Comparison of ENCODE assay signal across 1 cellular context in genomic region chr12:56645717-56646446, GRCh38.
A peak's percentile ranks its signal among the peaks of the same experiment; 100 is the strongest.
TF ChIP-seq lines count a peak whose summit lies in the region.

Gene ATP5F1B (minus strand): TSS chr12:56645984. CDS start chr12:56645963, 21 bp downstream.

TF ChIP-seq in K562, 482 proteins besides CTCF, POLR2A, EP300 and RAD21 (continued from another document and continues in another):
- TF ChIP-seq, protein P1, sequence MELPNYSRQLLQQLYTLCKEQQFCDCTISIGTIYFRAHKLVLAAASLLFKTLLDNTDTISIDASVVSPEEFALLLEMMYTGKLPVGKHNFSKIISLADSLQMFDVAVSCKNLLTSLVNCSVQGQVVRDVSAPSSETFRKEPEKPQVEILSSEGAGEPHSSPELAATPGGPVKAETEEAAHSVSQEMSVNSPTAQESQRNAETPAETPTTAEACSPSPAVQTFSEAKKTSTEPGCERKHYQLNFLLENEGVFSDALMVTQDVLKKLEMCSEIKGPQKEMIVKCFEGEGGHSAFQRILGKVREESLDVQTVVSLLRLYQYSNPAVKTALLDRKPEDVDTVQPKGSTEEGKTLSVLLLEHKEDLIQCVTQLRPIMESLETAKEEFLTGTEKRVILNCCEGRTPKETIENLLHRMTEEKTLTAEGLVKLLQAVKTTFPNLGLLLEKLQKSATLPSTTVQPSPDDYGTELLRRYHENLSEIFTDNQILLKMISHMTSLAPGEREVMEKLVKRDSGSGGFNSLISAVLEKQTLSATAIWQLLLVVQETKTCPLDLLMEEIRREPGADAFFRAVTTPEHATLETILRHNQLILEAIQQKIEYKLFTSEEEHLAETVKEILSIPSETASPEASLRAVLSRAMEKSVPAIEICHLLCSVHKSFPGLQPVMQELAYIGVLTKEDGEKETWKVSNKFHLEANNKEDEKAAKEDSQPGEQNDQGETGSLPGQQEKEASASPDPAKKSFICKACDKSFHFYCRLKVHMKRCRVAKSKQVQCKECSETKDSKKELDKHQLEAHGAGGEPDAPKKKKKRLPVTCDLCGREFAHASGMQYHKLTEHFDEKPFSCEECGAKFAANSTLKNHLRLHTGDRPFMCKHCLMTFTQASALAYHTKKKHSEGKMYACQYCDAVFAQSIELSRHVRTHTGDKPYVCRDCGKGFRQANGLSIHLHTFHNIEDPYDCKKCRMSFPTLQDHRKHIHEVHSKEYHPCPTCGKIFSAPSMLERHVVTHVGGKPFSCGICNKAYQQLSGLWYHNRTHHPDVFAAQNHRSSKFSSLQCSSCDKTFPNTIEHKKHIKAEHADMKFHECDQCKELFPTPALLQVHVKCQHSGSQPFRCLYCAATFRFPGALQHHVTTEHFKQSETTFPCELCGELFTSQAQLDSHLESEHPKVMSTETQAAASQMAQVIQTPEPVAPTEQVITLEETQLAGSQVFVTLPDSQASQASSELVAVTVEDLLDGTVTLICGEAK (IDR thresholded peaks at IDR 0.05), result peak; percentile 93
- TF ChIP-seq, protein P1 (CRISPR knock-in tag; IDR thresholded peaks at IDR 0.05), result no peak
- no peak for TF ChIP-seq ZNF311 (CRISPR knock-in tag; IDR thresholded peaks at IDR 0.05)
- peak; percentile 55 for TF ChIP-seq CHD1 (IDR thresholded peaks at IDR 0.05; ENCODE audit: low read length)
- TF ChIP-seq LARP7 (IDR thresholded peaks at IDR 0.05), result no peak
- TF ChIP-seq NFXL1 (CRISPR knock-in tag; IDR thresholded peaks at IDR 0.05), result no peak
- TF ChIP-seq, protein P2, sequence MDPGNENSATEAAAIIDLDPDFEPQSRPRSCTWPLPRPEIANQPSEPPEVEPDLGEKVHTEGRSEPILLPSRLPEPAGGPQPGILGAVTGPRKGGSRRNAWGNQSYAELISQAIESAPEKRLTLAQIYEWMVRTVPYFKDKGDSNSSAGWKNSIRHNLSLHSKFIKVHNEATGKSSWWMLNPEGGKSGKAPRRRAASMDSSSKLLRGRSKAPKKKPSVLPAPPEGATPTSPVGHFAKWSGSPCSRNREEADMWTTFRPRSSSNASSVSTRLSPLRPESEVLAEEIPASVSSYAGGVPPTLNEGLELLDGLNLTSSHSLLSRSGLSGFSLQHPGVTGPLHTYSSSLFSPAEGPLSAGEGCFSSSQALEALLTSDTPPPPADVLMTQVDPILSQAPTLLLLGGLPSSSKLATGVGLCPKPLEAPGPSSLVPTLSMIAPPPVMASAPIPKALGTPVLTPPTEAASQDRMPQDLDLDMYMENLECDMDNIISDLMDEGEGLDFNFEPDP (CRISPR knock-in tag; IDR thresholded peaks at IDR 0.05), result no peak
- TF ChIP-seq EP400 (IDR thresholded peaks at IDR 0.05), result peak; percentile 95
- TF ChIP-seq, protein P3, sequence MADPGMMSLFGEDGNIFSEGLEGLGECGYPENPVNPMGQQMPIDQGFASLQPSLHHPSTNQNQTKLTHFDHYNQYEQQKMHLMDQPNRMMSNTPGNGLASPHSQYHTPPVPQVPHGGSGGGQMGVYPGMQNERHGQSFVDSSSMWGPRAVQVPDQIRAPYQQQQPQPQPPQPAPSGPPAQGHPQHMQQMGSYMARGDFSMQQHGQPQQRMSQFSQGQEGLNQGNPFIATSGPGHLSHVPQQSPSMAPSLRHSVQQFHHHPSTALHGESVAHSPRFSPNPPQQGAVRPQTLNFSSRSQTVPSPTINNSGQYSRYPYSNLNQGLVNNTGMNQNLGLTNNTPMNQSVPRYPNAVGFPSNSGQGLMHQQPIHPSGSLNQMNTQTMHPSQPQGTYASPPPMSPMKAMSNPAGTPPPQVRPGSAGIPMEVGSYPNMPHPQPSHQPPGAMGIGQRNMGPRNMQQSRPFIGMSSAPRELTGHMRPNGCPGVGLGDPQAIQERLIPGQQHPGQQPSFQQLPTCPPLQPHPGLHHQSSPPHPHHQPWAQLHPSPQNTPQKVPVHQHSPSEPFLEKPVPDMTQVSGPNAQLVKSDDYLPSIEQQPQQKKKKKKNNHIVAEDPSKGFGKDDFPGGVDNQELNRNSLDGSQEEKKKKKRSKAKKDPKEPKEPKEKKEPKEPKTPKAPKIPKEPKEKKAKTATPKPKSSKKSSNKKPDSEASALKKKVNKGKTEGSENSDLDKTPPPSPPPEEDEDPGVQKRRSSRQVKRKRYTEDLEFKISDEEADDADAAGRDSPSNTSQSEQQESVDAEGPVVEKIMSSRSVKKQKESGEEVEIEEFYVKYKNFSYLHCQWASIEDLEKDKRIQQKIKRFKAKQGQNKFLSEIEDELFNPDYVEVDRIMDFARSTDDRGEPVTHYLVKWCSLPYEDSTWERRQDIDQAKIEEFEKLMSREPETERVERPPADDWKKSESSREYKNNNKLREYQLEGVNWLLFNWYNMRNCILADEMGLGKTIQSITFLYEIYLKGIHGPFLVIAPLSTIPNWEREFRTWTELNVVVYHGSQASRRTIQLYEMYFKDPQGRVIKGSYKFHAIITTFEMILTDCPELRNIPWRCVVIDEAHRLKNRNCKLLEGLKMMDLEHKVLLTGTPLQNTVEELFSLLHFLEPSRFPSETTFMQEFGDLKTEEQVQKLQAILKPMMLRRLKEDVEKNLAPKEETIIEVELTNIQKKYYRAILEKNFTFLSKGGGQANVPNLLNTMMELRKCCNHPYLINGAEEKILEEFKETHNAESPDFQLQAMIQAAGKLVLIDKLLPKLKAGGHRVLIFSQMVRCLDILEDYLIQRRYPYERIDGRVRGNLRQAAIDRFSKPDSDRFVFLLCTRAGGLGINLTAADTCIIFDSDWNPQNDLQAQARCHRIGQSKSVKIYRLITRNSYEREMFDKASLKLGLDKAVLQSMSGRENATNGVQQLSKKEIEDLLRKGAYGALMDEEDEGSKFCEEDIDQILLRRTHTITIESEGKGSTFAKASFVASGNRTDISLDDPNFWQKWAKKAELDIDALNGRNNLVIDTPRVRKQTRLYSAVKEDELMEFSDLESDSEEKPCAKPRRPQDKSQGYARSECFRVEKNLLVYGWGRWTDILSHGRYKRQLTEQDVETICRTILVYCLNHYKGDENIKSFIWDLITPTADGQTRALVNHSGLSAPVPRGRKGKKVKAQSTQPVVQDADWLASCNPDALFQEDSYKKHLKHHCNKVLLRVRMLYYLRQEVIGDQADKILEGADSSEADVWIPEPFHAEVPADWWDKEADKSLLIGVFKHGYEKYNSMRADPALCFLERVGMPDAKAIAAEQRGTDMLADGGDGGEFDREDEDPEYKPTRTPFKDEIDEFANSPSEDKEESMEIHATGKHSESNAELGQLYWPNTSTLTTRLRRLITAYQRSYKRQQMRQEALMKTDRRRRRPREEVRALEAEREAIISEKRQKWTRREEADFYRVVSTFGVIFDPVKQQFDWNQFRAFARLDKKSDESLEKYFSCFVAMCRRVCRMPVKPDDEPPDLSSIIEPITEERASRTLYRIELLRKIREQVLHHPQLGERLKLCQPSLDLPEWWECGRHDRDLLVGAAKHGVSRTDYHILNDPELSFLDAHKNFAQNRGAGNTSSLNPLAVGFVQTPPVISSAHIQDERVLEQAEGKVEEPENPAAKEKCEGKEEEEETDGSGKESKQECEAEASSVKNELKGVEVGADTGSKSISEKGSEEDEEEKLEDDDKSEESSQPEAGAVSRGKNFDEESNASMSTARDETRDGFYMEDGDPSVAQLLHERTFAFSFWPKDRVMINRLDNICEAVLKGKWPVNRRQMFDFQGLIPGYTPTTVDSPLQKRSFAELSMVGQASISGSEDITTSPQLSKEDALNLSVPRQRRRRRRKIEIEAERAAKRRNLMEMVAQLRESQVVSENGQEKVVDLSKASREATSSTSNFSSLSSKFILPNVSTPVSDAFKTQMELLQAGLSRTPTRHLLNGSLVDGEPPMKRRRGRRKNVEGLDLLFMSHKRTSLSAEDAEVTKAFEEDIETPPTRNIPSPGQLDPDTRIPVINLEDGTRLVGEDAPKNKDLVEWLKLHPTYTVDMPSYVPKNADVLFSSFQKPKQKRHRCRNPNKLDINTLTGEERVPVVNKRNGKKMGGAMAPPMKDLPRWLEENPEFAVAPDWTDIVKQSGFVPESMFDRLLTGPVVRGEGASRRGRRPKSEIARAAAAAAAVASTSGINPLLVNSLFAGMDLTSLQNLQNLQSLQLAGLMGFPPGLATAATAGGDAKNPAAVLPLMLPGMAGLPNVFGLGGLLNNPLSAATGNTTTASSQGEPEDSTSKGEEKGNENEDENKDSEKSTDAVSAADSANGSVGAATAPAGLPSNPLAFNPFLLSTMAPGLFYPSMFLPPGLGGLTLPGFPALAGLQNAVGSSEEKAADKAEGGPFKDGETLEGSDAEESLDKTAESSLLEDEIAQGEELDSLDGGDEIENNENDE (IDR thresholded peaks at IDR 0.05; ENCODE audit: low read depth, low read length), result no peak
- no peak for TF ChIP-seq YBX1 (IDR thresholded peaks at IDR 0.05)
- TF ChIP-seq STAT5B (CRISPR knock-in tag; IDR thresholded peaks at IDR 0.05), result no peak
- no peak for TF ChIP-seq CEBPB (tag; IDR thresholded peaks at IDR 0.05)
- TF ChIP-seq FOSL1 (tag; conservative IDR thresholded peaks at IDR 0.05), result no peak
- TF ChIP-seq ZNF277 (CRISPR knock-in tag; IDR thresholded peaks at IDR 0.05; ENCODE audit: borderline replicate concordance), result no peak
- TF ChIP-seq MNT (conservative IDR thresholded peaks at IDR 0.05), result peak; percentile 64 to 66; a peak in 3 of 4 replicates
- TF ChIP-seq EZH2 (IDR thresholded peaks at IDR 0.05; ENCODE audit: borderline replicate concordance, low read depth, low read length), result no peak
- TF ChIP-seq ZBED1 (IDR thresholded peaks at IDR 0.05), result no peak
- TF ChIP-seq MLLT1 (IDR thresholded peaks at IDR 0.05), result peak; percentile 89 to 100
- TF ChIP-seq ZBTB34 (CRISPR knock-in tag; IDR thresholded peaks at IDR 0.05), result no peak
- TF ChIP-seq HOMEZ (CRISPR knock-in tag; IDR thresholded peaks at IDR 0.05), result no peak
